Comparison of ENCODE assay signal across 1 cellular context in genomic region chr1:201298381-201299367, GRCh38.
TF ChIP-seq lines count a peak whose summit lies in the region.

No MANE protein-coding gene starts in this region.

TF ChIP-seq in GM23338, 12 proteins besides CTCF, POLR2A, EP300 and RAD21 (continued from another document):
- no peak for TF ChIP-seq ZNF331 (CRISPR knock-in tag; IDR thresholded peaks at IDR 0.05; ENCODE audit: low read depth)
- TF ChIP-seq EZH2 (IDR thresholded peaks at IDR 0.05; ENCODE audit: low read depth, unreplicated experiment) = no peak
- no peak for TF ChIP-seq ETS1 (IDR thresholded peaks at IDR 0.05)
- TF ChIP-seq ZNF114 (CRISPR knock-in tag; IDR thresholded peaks at IDR 0.05) = no peak
- no peak for TF ChIP-seq CREB1 (CRISPR knock-in tag; IDR thresholded peaks at IDR 0.05; ENCODE audit: low read depth)
- TF ChIP-seq POLR2AphosphoS5 (IDR thresholded peaks at IDR 0.05; ENCODE audit: low read depth) = no peak
